Comparison of ENCODE assay signal across 8 cellular contexts in genomic region chr11:9574556-9574805, GRCh38. TPM values are rescaled to one million over a fixed set of nuclear protein-coding genes. Genes with fewer than 3 reads are reported as not detected.
DNase-seq lines count a peak whose midpoint lies in the region; ATAC-seq and TF ChIP-seq lines count a peak whose summit lies in the region.

No MANE protein-coding gene starts in this region.

- in situ Hi-C loops in GM13976 (cut with MboI; ENCODE audit: low sequenced_read_pairs, unreplicated experiment) = no loop called here

- H3K9me3 Mint-ChIP-seq in endothelial cell (ENCODE audit: unreplicated experiment) = no peaks in the 10 kb centered on the region

- H3K27me3 Mint-ChIP-seq in endothelial cell (ENCODE audit: unreplicated experiment) = peaks cover 14% of the 10 kb centered on the region

- H2AFZ ChIP-seq in SU-DHL-6 (ENCODE audit: low read depth, low read length, severe bottlenecking) (no peak overlapping the region), neural cell (ENCODE audit: low read depth, low read length) (peak overlapping the region; percentile 47)

- TF ChIP-seq CTCF in GM13976 (IDR thresholded peaks at IDR 0.05; ENCODE audit: borderline replicate concordance, control extremely low read depth, extremely low read depth, insufficient read depth, missing control alignments) = no peak
- TF ChIP-seq CTCF in SU-DHL-6 (IDR thresholded peaks at IDR 0.05; ENCODE audit: insufficient read depth, low read length, poor library complexity, severe bottlenecking) = no peak
- no peak for TF ChIP-seq CTCF in endothelial cell (IDR thresholded peaks at IDR 0.05; ENCODE audit: unreplicated experiment)
- no peak for TF ChIP-seq CTCF in neural cell (IDR thresholded peaks at IDR 0.05; ENCODE audit: poor library complexity, severe bottlenecking)
- no peak for TF ChIP-seq CTCF in GM10266 (IDR thresholded peaks at IDR 0.05; ENCODE audit: control insufficient read depth, insufficient read depth, low read depth, missing control alignments)

- H3K79me2 ChIP-seq in SU-DHL-6 (ENCODE audit: insufficient read depth, low read length) (peaks cover 65% of the 10 kb centered on the region), neural cell (replicated peaks; ENCODE audit: insufficient read depth, low read length) (peaks cover 49% of the 10 kb centered on the region)

- peaks cover 23% of the 10 kb centered on the region for H3K4me1 Mint-ChIP-seq in endothelial cell (ENCODE audit: unreplicated experiment)

- TF ChIP-seq RAD21 in neural cell (conservative IDR thresholded peaks at IDR 0.05) = no peak

- H3K9me3 ChIP-seq in SU-DHL-6 (ENCODE audit: insufficient read depth, low read length) = no peaks in the 10 kb centered on the region
- H3K9me3 ChIP-seq in neural cell (ENCODE audit: low read length) = no peaks in the 10 kb centered on the region

- peak overlapping the region; percentile 86 for H3K27ac Mint-ChIP-seq in endothelial cell (ENCODE audit: unreplicated experiment)

- ATAC-seq in GM18519 (IDR thresholded peaks at IDR 0.05; ENCODE audit: low FRiP score, unreplicated experiment) = no peak
- ATAC-seq in GM18520 (IDR thresholded peaks at IDR 0.05; ENCODE audit: unreplicated experiment) = no peak

- no peak for TF ChIP-seq EP300 in neural cell (conservative IDR thresholded peaks at IDR 0.05; ENCODE audit: poor library complexity, severe bottlenecking)

- peaks cover 9% of the 10 kb centered on the region for H3K36me3 Mint-ChIP-seq in endothelial cell (ENCODE audit: low read depth, unreplicated experiment)

- peak overlapping the region; percentile 97 for H3K4me3 Mint-ChIP-seq in endothelial cell (ENCODE audit: unreplicated experiment)

- H3K9ac ChIP-seq in SU-DHL-6 (ENCODE audit: low read length) = peak overlapping the region; percentile 99
- peak overlapping the region; percentile 61 for H3K9ac ChIP-seq in neural cell (ENCODE audit: low read length)

- H3K27me3 ChIP-seq in SU-DHL-6 (ENCODE audit: low read length) (no peaks in the 10 kb centered on the region), neural cell (ENCODE audit: insufficient read depth, low read depth, low read length) (no peaks in the 10 kb centered on the region)

- DNase-seq in GM13976 (ENCODE audit: low spot score) = peak; percentile 34
- DNase-seq in endothelial cell (ENCODE audit: low spot score) = peak; percentile 42
- DNase-seq in glomerular visceral epithelial cell (ENCODE audit: extremely low spot score) = no peak
- no peak for DNase-seq in GM10266 (ENCODE audit: extremely low spot score)

- H3F3A ChIP-seq in SU-DHL-6 (ENCODE audit: insufficient read depth) = peaks cover 73% of the 10 kb centered on the region
- no peaks in the 10 kb centered on the region for H3F3A ChIP-seq in neural cell (ENCODE audit: insufficient read depth, low read length, poor library complexity, severe bottlenecking)

- no peaks in the 10 kb centered on the region for H3K9me2 ChIP-seq in SU-DHL-6 (replicated peaks; ENCODE audit: insufficient read depth, low read length)
- H3K9me2 ChIP-seq in neural cell (ENCODE audit: insufficient read depth, low read length) = no peaks in the 10 kb centered on the region

- H3K36me3 ChIP-seq in SU-DHL-6 (ENCODE audit: low read length) (peaks cover 50% of the 10 kb centered on the region), neural cell (ENCODE audit: insufficient read depth, low read length) (no peaks in the 10 kb centered on the region)

- H3K4me2 ChIP-seq in SU-DHL-6 (ENCODE audit: low read depth, low read length, poor library complexity, severe bottlenecking) (peak overlapping the region; percentile 90), neural cell (ENCODE audit: low read length) (peak overlapping the region; percentile 68)

- H3K4me3 ChIP-seq in SU-DHL-6 (ENCODE audit: insufficient read depth, low read length, poor library complexity, severe bottlenecking) (peak overlapping the region; percentile 72), neural cell (ENCODE audit: low read length) (peak overlapping the region; percentile 80)

- peak overlapping the region; percentile 85 for H3K27ac ChIP-seq in SU-DHL-6 (ENCODE audit: low read depth, low read length)
- no peak overlapping the region for H3K27ac ChIP-seq in neural cell (ENCODE audit: low read length)

- H4K20me1 ChIP-seq in SU-DHL-6 (ENCODE audit: low read depth, low read length) (peaks cover 5% of the 10 kb centered on the region; the same call in 1 of the 2 replicates), neural cell (ENCODE audit: insufficient read depth) (no peaks in the 10 kb centered on the region)

TF ChIP-seq in neural cell, 6 proteins besides CTCF, POLR2A, EP300 and RAD21:
- TF ChIP-seq TAF1 (IDR thresholded peaks at IDR 0.05; ENCODE audit: low read depth) = no peak
- no peak for TF ChIP-seq POLR2AphosphoS5 (IDR thresholded peaks at IDR 0.05)
- no peak for TF ChIP-seq REST (IDR thresholded peaks at IDR 0.05; ENCODE audit: borderline replicate concordance)
- no peak for TF ChIP-seq EZH2 (IDR thresholded peaks at IDR 0.05; ENCODE audit: borderline replicate concordance, insufficient read depth, low read length, poor library complexity, severe bottlenecking)
- TF ChIP-seq MXI1 (conservative IDR thresholded peaks at IDR 0.05; ENCODE audit: poor library complexity, severe bottlenecking) = no peak
- TF ChIP-seq SMC3 (conservative IDR thresholded peaks at IDR 0.05; ENCODE audit: poor library complexity) = no peak

RNA-seq across cellular contexts. Expression of gene WEE1, which starts 1.0 kb away (rescaled TPM):
- 24.0 TPM for total RNA-seq in endothelial cell (ENCODE audit: unreplicated experiment)
- polyA plus RNA-seq in neural cell = 8.4 and 16.0 TPM in 2 replicates
- 10.2 and 11.0 TPM in 2 replicates for polyA minus RNA-seq in neural cell

Comparison
In these comparisons a context has a peak if more than half of its experiments do, and no peak if none do; other contexts are left out.
1. DNase-seq: peak in GM13976 (single experiment) and endothelial cell (single experiment); none in glomerular visceral epithelial cell (single experiment) and GM10266 (single experiment).